Comparison of ENCODE assay signal across 8 cellular contexts in the genomic region with DNA sequence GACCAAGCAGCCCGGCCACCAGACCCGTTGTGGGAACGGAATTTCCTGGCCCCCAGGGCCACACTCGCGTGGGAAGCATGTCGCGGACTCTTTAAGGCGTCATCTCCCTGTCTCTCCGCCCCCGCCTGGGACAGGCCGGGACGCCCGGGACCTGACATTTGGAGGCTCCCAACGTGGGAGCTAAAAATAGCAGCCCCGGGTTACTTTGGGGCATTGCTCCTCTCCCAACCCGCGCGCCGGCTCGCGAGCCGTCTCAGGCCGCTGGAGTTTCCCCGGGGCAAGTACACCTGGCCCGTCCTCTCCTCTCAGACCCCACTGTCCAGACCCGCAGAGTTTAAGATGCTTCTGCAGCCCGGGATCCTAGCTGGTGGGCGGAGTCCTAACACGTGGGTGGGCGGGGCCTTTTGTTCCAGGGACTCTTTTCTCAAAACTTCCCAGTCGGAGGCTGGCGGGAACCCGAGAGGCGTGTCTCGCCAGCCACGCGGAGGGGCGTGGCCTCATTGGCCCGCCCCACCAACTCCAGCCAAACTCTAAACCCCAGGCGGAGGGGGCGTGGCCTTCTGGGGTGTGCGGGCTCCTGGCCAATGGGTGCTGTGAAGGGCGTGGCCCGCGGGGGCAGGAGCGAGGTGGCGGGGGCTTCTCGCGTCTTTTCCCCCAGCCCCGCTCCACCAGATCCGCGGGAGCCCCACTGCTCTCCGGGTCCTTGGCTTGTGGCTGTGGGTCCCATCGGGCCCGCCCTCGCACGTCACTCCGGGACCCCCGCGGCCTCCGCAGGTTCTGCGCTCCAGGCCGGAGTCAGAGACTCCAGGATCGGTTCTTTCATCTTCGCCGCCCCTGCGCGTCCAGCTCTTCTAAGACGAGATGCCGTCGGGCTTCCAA. TPM values are rescaled to one million over a fixed set of nuclear protein-coding genes. Genes with fewer than 3 reads are reported as not detected.
A peak's percentile ranks its signal among the peaks of the same experiment; 100 is the strongest.
DNase-seq lines count a peak whose midpoint lies in the region; ATAC-seq and FAIRE-seq lines count a peak whose summit lies in the region.

Gene SLC2A4 (plus strand): TSS at position 645 of the 879 bp plus-strand sequence. CDS start 217 bp downstream, at position 862.

- peak; percentile 18 for FAIRE-seq in colon (lab: Jason Lieb, UNC)

- peaks cover 19% of the 10 kb centered on the region for H3K4me1 Mint-ChIP-seq in activated CD4-positive, alpha-beta T cell treated with anti-CD3 and anti-CD28 coated beads, Interleukin-2, amount 10 ng/mL, durations not matched to agents 7 days and 5 days

- DNase-seq in GDM1 (lab: John Stamatoyannopoulos, UW) (peak; percentile 93), NCI-H446 (lab: John Stamatoyannopoulos, UW) (peak; percentile 93 to 98), kidney tubule cell (ENCODE audit: low spot score) (peak; percentile 92)
- DNase-seq in activated CD4-positive, alpha-beta T cell treated with anti-CD3 and anti-CD28 coated beads, Interleukin-2, amount 10 ng/mL, durations not matched to agents 7 days and 5 days = peak; percentile 83
- DNase-seq in stimulated activated CD4-positive, alpha-beta T cell treated with anti-CD3 and anti-CD28 coated beads, Interleukin-15, amount 100 ng/mL, for 24 hours = peak; percentile 97

- CTCF ChIA-PET in activated CD4-positive, alpha-beta T cell treated with anti-CD3 and anti-CD28 coated beads, Interleukin-2, amount 10 ng/mL, durations not matched to agents 7 days and 5 days (lab: Charles Lee) = interaction anchor here (0.7 to 2.6 kb wide), 6 partner anchors 11 to 36 kb away, joined by 3 to 20 read pairs (median 4); no protein-coding TSS in a partner anchor

- H3K27ac Mint-ChIP-seq in activated CD4-positive, alpha-beta T cell treated with anti-CD3 and anti-CD28 coated beads, Interleukin-2, amount 10 ng/mL, durations not matched to agents 7 days and 5 days = no peak within 1 kb of the TSS

- H3K36me3 Mint-ChIP-seq in activated CD4-positive, alpha-beta T cell treated with anti-CD3 and anti-CD28 coated beads, Interleukin-2, amount 10 ng/mL, durations not matched to agents 7 days and 5 days (ENCODE audit: low read depth) = no peaks in the 10 kb centered on the region

- POLR2A ChIA-PET in activated CD4-positive, alpha-beta T cell treated with anti-CD3 and anti-CD28 coated beads, Interleukin-2, amount 10 ng/mL, durations not matched to agents 7 days and 5 days (lab: Charles Lee) = no interaction called here

- H3K4me3 Mint-ChIP-seq in activated CD4-positive, alpha-beta T cell treated with anti-CD3 and anti-CD28 coated beads, Interleukin-2, amount 10 ng/mL, durations not matched to agents 7 days and 5 days = peak within 1 kb of the TSS; percentile 57

- H3K27me3 Mint-ChIP-seq in activated CD4-positive, alpha-beta T cell treated with anti-CD3 and anti-CD28 coated beads, Interleukin-2, amount 10 ng/mL, durations not matched to agents 7 days and 5 days = peaks cover 26% of the 10 kb centered on the region

- no peaks in the 10 kb centered on the region for H3K9me3 Mint-ChIP-seq in activated CD4-positive, alpha-beta T cell treated with anti-CD3 and anti-CD28 coated beads, Interleukin-2, amount 10 ng/mL, durations not matched to agents 7 days and 5 days

- ATAC-seq in HG02885 (IDR thresholded peaks at IDR 0.05; ENCODE audit: poor library complexity, unreplicated experiment) (peak; percentile 72), HG02973 (IDR thresholded peaks at IDR 0.05; ENCODE audit: unreplicated experiment) (no peak)

RNA-seq across cellular contexts. Expression of gene SLC2A4, which starts in this region (rescaled TPM):
- not detected for total RNA-seq in activated CD4-positive, alpha-beta T cell treated with anti-CD3 and anti-CD28 coated beads, Interleukin-2, amount 10 ng/mL, durations not matched to agents 7 days and 5 days

Comparison
In these comparisons a context has a peak if more than half of its experiments do, and no peak if none do; other contexts are left out.
1. Peak in DNase-seq in activated CD4-positive, alpha-beta T cell treated with anti-CD3 and anti-CD28 coated beads, Interleukin-2, amount 10 ng/mL, durations not matched to agents 7 days and 5 days; RNA of the gene not detected or under 1 TPM.